ENCODE assay signal across 32 cellular contexts in genomic region chr15:88849376-88850122, GRCh38. TPM values are rescaled to one million over a fixed set of nuclear protein-coding genes. Genes with fewer than 3 reads are reported as not detected.
"Had no signal": no experiment of that assay in that cellular context is flagged by ENCODE, and none has a peak within 500 bp of the region (broad histone marks: within the 10 kb centered on the region; RNA-seq: fewer than 3 reads in every experiment).

No MANE protein-coding gene starts in this region.

- FAIRE-seq: endothelial cell of umbilical vein, TTC549 had no signal

- H3K36me3 ChIP-seq: breast epithelium, heart left ventricle, left lung, lower lobe of right lung, spleen, suprapubic skin, upper lobe of right lung had no signal

- H3K36me3 Mint-ChIP-seq: immature natural killer cell had no signal

- H3K27me3 ChIP-seq: tibial artery, upper lobe of right lung had no signal

- H3K4me1 ChIP-seq: breast epithelium, foreskin keratinocyte, heart left ventricle, left lung, lower lobe of right lung, spleen, suprapubic skin, tibial artery, upper lobe of right lung had no signal

- H3K27ac ChIP-seq: breast epithelium, foreskin keratinocyte, heart left ventricle, left lung, lower lobe of right lung, spleen, suprapubic skin, tibial artery, upper lobe of right lung, VCaP had no signal

- H3K9me3 ChIP-seq: breast epithelium, heart left ventricle, lower lobe of right lung, mucosa of descending colon, suprapubic skin, tibial artery, upper lobe of right lung had no signal

- DNase-seq: activated CD4-positive, alpha-beta memory T cell treated with anti-CD3 and anti-CD28 coated beads, Interleukin-2, amount 10 ng/mL, durations not matched to agents 7 days and 5 days; activated CD4-positive, alpha-beta T cell treated with anti-CD3 and anti-CD28 coated beads for 48 hours; activated gamma-delta T cell treated with Interleukin-2 at 50 U/mL for 16 hours; activated naive CD4-positive, alpha-beta T cell treated with anti-CD3 and anti-CD28 coated beads, Interleukin-2, amount 50 U/mL, for 16 hours; activated T-cell treated with anti-CD3 and anti-CD28 coated beads, Interleukin-2, amount 50 U/mL, for 4 hours; amygdala; central memory CD4-positive, alpha-beta T cell; foreskin keratinocyte; heart left ventricle; hypothalamus; immature natural killer cell; left lung; lower lobe of right lung; mesendoderm; mucosa of descending colon; occipital lobe; right cardiac atrium; spleen; stimulated activated naive CD4-positive, alpha-beta T cell; T-helper 9 cell; tibial artery; upper lobe of right lung had no signal

- H3K4me1 Mint-ChIP-seq: immature natural killer cell had no signal

- H3K4me3 ChIP-seq: breast epithelium, heart left ventricle, left lung, lower lobe of right lung, mucosa of descending colon, spleen, suprapubic skin, tibial artery, upper lobe of right lung had no signal

- H3K4me3 Mint-ChIP-seq: activated CD4-positive, alpha-beta memory T cell treated with anti-CD3 and anti-CD28 coated beads, Interleukin-2, amount 10 ng/mL, durations not matched to agents 7 days and 5 days; activated T-cell treated with anti-CD3 and anti-CD28 coated beads, Interleukin-2, amount 50 U/mL, for 4 hours; activated T-helper 17 cell treated with anti-CD3 and anti-CD28 coated beads, Interleukin-2, amount 50 U/mL, for 72 hours; immature natural killer cell; T-helper 1 cell treated with Interleukin-12 subunit alpha and Interleukin-12 subunit beta and Interleukin-4 antibody, amounts not matched to agents 30 μg/mL and 1 μg/mL, for 36 hours had no signal

- ATAC-seq: activated CD4-positive, CD25-positive, alpha-beta regulatory T cell treated with anti-CD3 and anti-CD28 coated beads, Interleukin-2, amount 50 U/mL, for 24 hours; activated T-cell treated with anti-CD3 and anti-CD28 coated beads, Interleukin-2, amount 50 U/mL, for 4 hours; activated T-helper 17 cell treated with anti-CD3 and anti-CD28 coated beads, Interleukin-2, amount 50 U/mL, for 72 hours; foreskin keratinocyte; heart left ventricle; left lung; mucosa of descending colon; right cardiac atrium; upper lobe of right lung had no signal

- H3K27ac Mint-ChIP-seq: activated CD4-positive, alpha-beta memory T cell treated with anti-CD3 and anti-CD28 coated beads, Interleukin-2, amount 10 ng/mL, durations not matched to agents 7 days and 5 days; activated T-helper 17 cell treated with anti-CD3 and anti-CD28 coated beads, Interleukin-2, amount 50 U/mL, for 72 hours; immature natural killer cell; T-helper 1 cell treated with Interleukin-12 subunit alpha and Interleukin-12 subunit beta and Interleukin-4 antibody, amounts not matched to agents 30 μg/mL and 1 μg/mL, for 36 hours had no signal

- H3K27me3 Mint-ChIP-seq: activated CD4-positive, alpha-beta memory T cell treated with anti-CD3 and anti-CD28 coated beads, Interleukin-2, amount 10 ng/mL, durations not matched to agents 7 days and 5 days; activated T-helper 17 cell treated with anti-CD3 and anti-CD28 coated beads, Interleukin-2, amount 50 U/mL, for 72 hours had no signal

RNA-seq across cellular contexts. Expression of gene HAPLN3, which starts 45.8 kb away (rescaled TPM):
- polyA plus RNA-seq: neural cell had no signal

RNA-seq across cellular contexts. Expression of gene ACAN, which starts 46.3 kb away (rescaled TPM):
- total RNA-seq: activated CD4-positive, alpha-beta memory T cell treated with anti-CD3 and anti-CD28 coated beads, Interleukin-2, amount 10 ng/mL, durations not matched to agents 7 days and 5 days; activated T-cell treated with anti-CD3 and anti-CD28 coated beads, Interleukin-2, amount 50 U/mL, for 4 hours; activated T-helper 17 cell treated with anti-CD3 and anti-CD28 coated beads, Interleukin-2, amount 50 U/mL, for 72 hours; endothelial cell of umbilical vein; foreskin keratinocyte; pulmonary artery endothelial cell had no signal
- polyA plus RNA-seq: endothelial cell of umbilical vein, immature natural killer cell, neural cell had no signal
